ENCODE assay signal across 1 cellular context in genomic region chr9:21030389-21031035, GRCh38.
TF ChIP-seq lines count a peak whose summit lies in the region.

No MANE protein-coding gene starts in this region.

TF ChIP-seq in SK-N-SH treated with all-trans-retinoic acid at 6 μM for 48 hours, 23 proteins besides CTCF, POLR2A, EP300 and RAD21 (continued from another document):
- no peak for TF ChIP-seq TCF4 (CRISPR knock-in tag; IDR thresholded peaks at IDR 0.05; ENCODE audit: borderline replicate concordance)
- no peak for TF ChIP-seq PATZ1 (CRISPR knock-in tag; IDR thresholded peaks at IDR 0.05; ENCODE audit: borderline replicate concordance)
- TF ChIP-seq ARNTL (CRISPR knock-in tag; IDR thresholded peaks at IDR 0.05; ENCODE audit: borderline replicate concordance, low read depth), result no peak
- TF ChIP-seq RARB (CRISPR knock-in tag; IDR thresholded peaks at IDR 0.05), result no peak
- TF ChIP-seq ESRRG (CRISPR knock-in tag; IDR thresholded peaks at IDR 0.05), result no peak
TF ChIP-seq in SK-N-SH treated with all-trans-retinoic acid at 6 μM for 48 hours: peak in this region for 0.
